Comparison of ENCODE assay signal across 8 cellular contexts in the genomic region with DNA sequence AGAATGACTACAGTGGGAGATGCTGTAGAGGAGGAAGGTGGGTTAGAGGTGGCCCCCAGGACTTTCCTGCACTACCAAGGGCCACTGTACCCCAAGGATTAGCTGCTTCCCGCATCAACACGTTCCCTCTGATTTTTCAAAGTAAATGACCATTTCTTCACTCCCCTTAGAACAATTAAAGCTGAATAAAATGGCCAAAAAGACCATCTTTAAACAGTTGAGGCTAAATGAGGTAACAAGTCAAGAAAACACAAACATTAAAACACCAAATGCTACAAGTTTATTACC. TPM values are rescaled to one million over a fixed set of nuclear protein-coding genes. Genes with fewer than 3 reads are reported as not detected.
DNase-seq lines count a peak whose midpoint lies in the region; ATAC-seq, FAIRE-seq and TF ChIP-seq lines count a peak whose summit lies in the region.

No MANE protein-coding gene starts in this region.

- BruUV-seq in HepG2 (replicated peaks; lab: Mats Ljungman, UMichigan), result TSS peak; percentile 88

- intact Hi-C loops in HepG2 (cut with micrococcal nuclease; ENCODE audit: unreplicated experiment) (loop anchor here (1.0 to 5.0 kb wide), 3 partner anchors 69 to 374 kb away; partner anchors contain the start of genes ERAP2 and RIOK2), thyroid gland (cut with DNase I) (no loop called here)

- TF ChIP-seq RAD21 in HepG2 (CRISPR knock-in tag; IDR thresholded peaks at IDR 0.05), result no peak

- H3K9me3 ChIP-seq in HepG2 (ENCODE audit: low read length) (no peaks in the 10 kb centered on the region), thyroid gland (no peaks in the 10 kb centered on the region)

- TF ChIP-seq POLR2A in HepG2 (IDR thresholded peaks at IDR 0.05; ENCODE audit: insufficient read depth in 1 of 2, low read depth in 2 of 2, low read length in 2 of 2), result peak; percentile 35 to 42; a peak in 2 of 4 replicates
- TF ChIP-seq POLR2A in thyroid gland (IDR thresholded peaks at IDR 0.05), result no peak

- in situ Hi-C loops in HepG2 (cut with HindIII; ENCODE audit: extremely low pct_ligation_motif_present, low pct_unique_long_range_greater_than_20kb), result no loop called here

- DNase-seq in activated T-cell treated with anti-CD3 and anti-CD28 coated beads, Interleukin-2, amount 50 U/mL, for 24 hours, result no peak
- DNase-seq in activated T-cell treated with anti-CD3 and anti-CD28 coated beads, Interleukin-2, amount 50 U/mL, for 48 hours, result no peak
- DNase-seq in HepG2 (ENCODE audit: low spot score) (no peak), thyroid gland (no peak), DMS53 treated with DMSO at 0.1 percent for 48 hours (lab: John Stamatoyannopoulos, UW; ENCODE audit: unreplicated experiment) (no peak), GM10248 (ENCODE audit: extremely low spot score) (no peak)
- DNase-seq in activated CD4-positive, CD25-positive, alpha-beta regulatory T cell (lab: John Stamatoyannopoulos, UW), result no peak

- WGBS in HepG2 (ENCODE audit: low lambda C conversion rate), result 41% methylated on average over 2 of the region's 2 CpGs
- WGBS in thyroid gland, 2 donors, result 27 to 39% methylated on average over 2 of the region's 2 CpGs

- H3K4me1 ChIP-seq in HepG2 (ENCODE audit: insufficient read depth, low read length) (peaks cover 41% of the 10 kb centered on the region), thyroid gland (peaks cover 12 to 16% of the 10 kb centered on the region in 2 donors)

- peak overlapping the region; percentile 92 for H3K4me3 Mint-ChIP-seq in activated T-cell treated with anti-CD3 and anti-CD28 coated beads, Interleukin-2, amount 50 U/mL, for 24 hours

- H3K36me3 ChIP-seq in HepG2 (replicated peaks in 1 of 2; ENCODE audit: control insufficient read depth in 1 of 2, insufficient read depth in 2 of 2, low read length in 2 of 2), result no peaks in the 10 kb centered on the region
- H3K36me3 ChIP-seq in thyroid gland, result no peaks in the 10 kb centered on the region

- no peak for ATAC-seq in HepG2

- H3K27ac ChIP-seq in angular gyrus (ENCODE audit: low read depth, low read length) (peak overlapping the region; percentile 95), HepG2 (ENCODE audit: extremely low read length, insufficient read depth, low read length) (peak overlapping the region; percentile 99), thyroid gland (peak overlapping the region; percentile 98 to 99 (median 99))

- H3K79me2 ChIP-seq in HepG2 (ENCODE audit: insufficient read depth, low read length), result peaks cover 4% of the 10 kb centered on the region

- no peak for FAIRE-seq in HepG2 (lab: Jason Lieb, UNC)

- H3K27me3 ChIP-seq in HepG2 (ENCODE audit: control insufficient read depth in 1 of 2, insufficient read depth in 2 of 2, low read length in 2 of 2), result no peaks in the 10 kb centered on the region
- H3K27me3 ChIP-seq in thyroid gland, result no peaks in the 10 kb centered on the region

- H3K9ac ChIP-seq in HepG2 (ENCODE audit: insufficient read depth, low read depth, low read length), result peak overlapping the region; percentile 98

- no peaks in the 10 kb centered on the region for H4K20me1 ChIP-seq in HepG2 (ENCODE audit: insufficient read depth, low read length)

- H3K4me2 ChIP-seq in HepG2 (ENCODE audit: low read depth, low read length), result peak overlapping the region; percentile 92

- H3K4me1 Mint-ChIP-seq in activated T-cell treated with anti-CD3 and anti-CD28 coated beads, Interleukin-2, amount 50 U/mL, for 24 hours (ENCODE audit: low read depth), result peaks cover 72% of the 10 kb centered on the region

- H3K36me3 Mint-ChIP-seq in activated T-cell treated with anti-CD3 and anti-CD28 coated beads, Interleukin-2, amount 50 U/mL, for 24 hours (ENCODE audit: low read depth), result peaks cover 38% of the 10 kb centered on the region

- no peaks in the 10 kb centered on the region for H3K27me3 Mint-ChIP-seq in activated T-cell treated with anti-CD3 and anti-CD28 coated beads, Interleukin-2, amount 50 U/mL, for 24 hours

- peak overlapping the region; percentile 99 for H3K27ac Mint-ChIP-seq in activated T-cell treated with anti-CD3 and anti-CD28 coated beads, Interleukin-2, amount 50 U/mL, for 24 hours

- peak overlapping the region; percentile 88 for H2AFZ ChIP-seq in HepG2 (ENCODE audit: low read length)

- TF ChIP-seq EP300 in HepG2 (IDR thresholded peaks at IDR 0.05; ENCODE audit: low read depth in 2 of 2, low read length in 2 of 2) (no peak), HepG2 (CRISPR knock-in tag; IDR thresholded peaks at IDR 0.05; ENCODE audit: borderline replicate concordance) (no peak)

- TF ChIP-seq CTCF in HepG2 (CRISPR knock-in tag; IDR thresholded peaks at IDR 0.05), result no peak
- no peak for TF ChIP-seq CTCF in thyroid gland (IDR thresholded peaks at IDR 0.05)
- no peak for TF ChIP-seq CTCF in GM10248 (IDR thresholded peaks at IDR 0.05; ENCODE audit: control extremely low read depth, extremely low read depth, low read depth, missing control alignments)

- no peaks in the 10 kb centered on the region for H3K9me3 Mint-ChIP-seq in activated T-cell treated with anti-CD3 and anti-CD28 coated beads, Interleukin-2, amount 50 U/mL, for 24 hours

- CTCF ChIA-PET in HepG2 (lab: Yijun Ruan, JAX; ENCODE audit: low intra/inter-chr PET ratio, low total read pairs) (no interaction called here), GM10248 (lab: Yijun Ruan, JAX) (interaction anchor here (0.7 to 3.0 kb wide), 13 partner anchors 8 to 354 kb away, joined by 3 to 16 read pairs (median 4); partner anchors contain the start of gene LIX1)

- POLR2A ChIA-PET in HepG2 (lab: Yijun Ruan, JAX) (interaction anchor here (0.7 to 2.7 kb wide), 25 partner anchors 12 to 1962 kb away, joined by 3 to 19 read pairs (median 5); partner anchors contain the start of genes ERAP2, LNPEP, RFESD and RIOK2), GM10248 (lab: Yijun Ruan, JAX) (interaction anchor here (0.5 to 1.5 kb wide), 5 partner anchors 8 to 50 kb away, joined by 3 to 5 read pairs (median 3); no protein-coding TSS in a partner anchor)

- H3K4me3 ChIP-seq in HepG2 (replicated peaks in 1 of 3; ENCODE audit: insufficient read depth in 1 of 3, low read depth in 2 of 3, low read length in 3 of 3) (peak overlapping the region; percentile 10 to 94 (median 90); a peak in 5 of 6 replicates), thyroid gland (replicated peaks in 1 of 3) (peak overlapping the region in 2 of 3 donors; percentile 11 to 91)

TF ChIP-seq in HepG2, 621 proteins besides CTCF, POLR2A, EP300 and RAD21 (continues in another document):
- TF ChIP-seq ZNF768 (CRISPR knock-in tag; IDR thresholded peaks at IDR 0.05), result no peak
- TF ChIP-seq ERF (CRISPR knock-in tag; IDR thresholded peaks at IDR 0.05), result 0 out of 2 replicates have a peak, but pooled peaks have one; percentile 2
- TF ChIP-seq RARA (CRISPR knock-in tag; IDR thresholded peaks at IDR 0.05), result no peak
- TF ChIP-seq ZNF513 (CRISPR knock-in tag; conservative IDR thresholded peaks at IDR 0.05), result no peak
- no peak for TF ChIP-seq HNF4G (IDR thresholded peaks at IDR 0.05; ENCODE audit: borderline replicate concordance, low read depth, low read length)
- TF ChIP-seq HNF4G (CRISPR knock-in tag; IDR thresholded peaks at IDR 0.05; ENCODE audit: borderline replicate concordance, low read depth), result 0 out of 2 replicates have a peak, but pooled peaks have one; percentile 19
- TF ChIP-seq RFXANK (CRISPR knock-in tag; IDR thresholded peaks at IDR 0.05), result no peak
- TF ChIP-seq AGO2 (optimal IDR thresholded peaks at IDR 0.05; ENCODE audit: low read depth, low read length), result no peak
- no peak for TF ChIP-seq SMAD9 (CRISPR knock-in tag; IDR thresholded peaks at IDR 0.05)

RNA-seq across cellular contexts. Expression of gene ERAP1, which starts 0.7 kb away (rescaled TPM):
- total RNA-seq in HepG2 (2016; rRNA removed; fragmentation: Illumina TruSeq; extraction: Trizol) (13.8 and 21.0 TPM in 2 replicates), thyroid gland (10 to 100 TPM; 22.0 to 33.1 (median 29.9) TPM)
- 2.0 TPM in 2 replicates for total RNA-seq in HepG2 (2016; cell fraction: cytosol; rRNA removed; fragmentation: Illumina TruSeq; extraction: Trizol; ENCODE audit: low read depth)
- total RNA-seq in HepG2 (2016; cell fraction: insoluble cytoplasmic fraction; rRNA removed; fragmentation: Illumina TruSeq; extraction: Trizol), result 11.5 and 18.8 TPM in 2 replicates
- 5.1 and 5.4 TPM in 2 replicates for total RNA-seq in HepG2 (2016; cell fraction: membrane; rRNA removed; fragmentation: Illumina TruSeq; extraction: Trizol)
- 33.0 and 34.9 TPM in 2 replicates for total RNA-seq in HepG2 (2016; cell fraction: nucleus; rRNA removed; fragmentation: Illumina TruSeq; extraction: Trizol)
- polyA plus RNA-seq in HepG2 (2011; rRNA removed), result 44.4 and 52.2 TPM in 2 replicates
- polyA plus RNA-seq in HepG2 (2011; cell fraction: cytosol; rRNA removed), result 26.1 and 29.4 TPM in 2 replicates
- 38.8 and 46.1 TPM in 2 replicates for polyA plus RNA-seq in HepG2 (2011; cell fraction: nucleus; rRNA removed)
- 28.1 and 31.0 TPM in 2 replicates for polyA plus RNA-seq in HepG2 (2012)
- 0.70 and 1.2 TPM in 2 replicates for polyA plus RNA-seq in HepG2 (2016; cell fraction: cytosol; fragmentation: Illumina TruSeq; extraction: Trizol; ENCODE audit: low read depth)
- 9.4 and 9.5 TPM in 2 replicates for polyA plus RNA-seq in HepG2 (2016; cell fraction: insoluble cytoplasmic fraction; fragmentation: Illumina TruSeq; extraction: Trizol; ENCODE audit: low read depth)
- 2.2 and 3.1 TPM in 2 replicates for polyA plus RNA-seq in HepG2 (2016; cell fraction: membrane; fragmentation: Illumina TruSeq; extraction: Trizol; ENCODE audit: low read depth)
- polyA plus RNA-seq in HepG2 (2016; cell fraction: nucleus; fragmentation: Illumina TruSeq; extraction: Trizol; ENCODE audit: insufficient read depth, low read depth), result 23.4 and 26.5 TPM in 2 replicates
- polyA minus RNA-seq in HepG2 (2011; rRNA and poly(A)+ RNA removed; ENCODE audit: low replicate concordance), result 74.8 and 88.4 TPM in 2 replicates
- 27.5 and 57.6 TPM in 2 replicates for polyA minus RNA-seq in HepG2 (2011; cell fraction: cytosol; rRNA and poly(A)+ RNA removed)
- polyA minus RNA-seq in HepG2 (2011; cell fraction: nucleus; rRNA and poly(A)+ RNA removed), result 69.9 and 74.5 TPM in 2 replicates

Comparison
In these comparisons a context has a peak if more than half of its experiments do, and no peak if none do; other contexts are left out.
1. POLR2A ChIP-seq: peak in HepG2 (2 of 2); none in thyroid gland (0 of 2).
2. Peak in every context shown above with its lines, with median percentiles within 50 percentile points of each other: H3K27ac ChIP-seq.